ENCODE assay signal across 26 cellular contexts in the genomic region with DNA sequence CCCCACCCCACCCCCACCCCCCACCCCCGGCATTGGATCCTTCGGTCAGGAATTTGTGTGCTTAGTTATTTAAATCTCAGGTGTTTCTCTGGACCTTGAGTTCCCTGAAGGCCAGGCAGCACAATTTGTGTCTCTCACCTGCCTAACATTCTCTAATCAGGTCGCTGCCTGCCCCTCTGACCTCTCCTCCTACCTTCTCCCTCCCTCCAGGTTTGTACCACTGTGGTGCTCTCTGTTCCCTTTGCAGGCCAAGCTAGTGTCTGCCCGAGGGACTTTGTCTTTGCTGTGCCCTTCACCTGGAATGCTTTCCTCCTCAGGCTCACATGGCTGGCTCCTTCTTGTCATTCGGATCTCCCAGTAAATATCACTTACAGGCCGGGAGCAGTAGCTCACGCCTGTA.
DNase-seq lines count a peak whose midpoint lies in the region; ATAC-seq, FAIRE-seq and TF ChIP-seq lines count a peak whose summit lies in the region.
"Had no signal": no experiment of that assay in that cellular context is flagged by ENCODE, and none has a peak within 500 bp of the region (broad histone marks: within the 10 kb centered on the region; RNA-seq: fewer than 3 reads in every experiment).

No MANE protein-coding gene starts in this region.

- H3K9ac ChIP-seq in mammary epithelial cell (ENCODE audit: insufficient read depth, low read length) (no peak overlapping the region), H1 (replicated peaks in 1 of 4; ENCODE audit: extremely low read depth in 1 of 4, low read depth in 3 of 4, low read length in 3 of 4) (no peak overlapping the region)
- H3K9ac ChIP-seq: BLaER1 had no signal

- H3K56ac ChIP-seq in H1 (replicated peaks; ENCODE audit: insufficient read length, low read depth, low read length) = no peak overlapping the region

- TF ChIP-seq CTCF in MCF 10A (IDR thresholded peaks at IDR 0.05; ENCODE audit: unreplicated experiment) (no peak), mammary epithelial cell (conservative IDR thresholded peaks at IDR 0.05 in 1 of 2, IDR thresholded peaks at IDR 0.05 in 1 of 2; ENCODE audit: extremely low read depth in 1 of 2, insufficient read depth in 1 of 2, low read depth in 1 of 2, low read length in 2 of 2) (no peak), H1 (IDR thresholded peaks at IDR 0.05; ENCODE audit: control extremely low read depth in 1 of 3, insufficient read depth in 1 of 3, low read depth in 1 of 3, low read length in 3 of 3) (no peak), stomach (IDR thresholded peaks at IDR 0.05) (no peak)

- CTCF ChIA-PET in MCF 10A (lab: Yijun Ruan, JAX) = interaction anchor here (0.6 to 0.7 kb wide), 4 partner anchors 431 to 736 kb away, joined by 3 to 4 read pairs (median 3); no protein-coding TSS in a partner anchor
- CTCF ChIA-PET in mammary epithelial cell (lab: Charles Lee; ENCODE audit: low non-redundant PET) = no interaction called here
- CTCF ChIA-PET in H1 (lab: Charles Lee; ENCODE audit: partially characterized antibody) = interaction anchor here (0.6 to 2.5 kb wide), 6 partner anchors 10 to 457 kb away, joined by 3 to 7 read pairs (median 4); no protein-coding TSS in a partner anchor

- in situ Hi-C loops in mammary epithelial cell (cut with MboI; ENCODE audit: low sequenced_read_pairs in 2 of 2) = loop anchor here (5.0 to 10.0 kb wide), 2 partner anchors 458 to 461 kb away; no protein-coding TSS in a partner anchor

- H3K4me1 Mint-ChIP-seq in MCF 10A (ENCODE audit: insufficient read depth, unreplicated experiment) = no peaks in the 10 kb centered on the region

- H3K4me2 ChIP-seq in mammary epithelial cell (ENCODE audit: insufficient read depth, low read depth, low read length) (no peak overlapping the region), H1 (ENCODE audit: insufficient read depth in 1 of 2, low read depth in 2 of 2, low read length in 2 of 2) (peak overlapping the region; percentile 41 to 49)
- H3K4me2 ChIP-seq: BLaER1 had no signal

- intact Hi-C loops in MCF 10A (cut with micrococcal nuclease) (no loop called here), mammary epithelial cell (cut with micrococcal nuclease) (no loop called here), stomach (cut with DNase I; ENCODE audit: low total_unique reads) (no loop called here)

- H2BK5ac ChIP-seq in H1 (ENCODE audit: low read depth, low read length) = peak overlapping the region; percentile 77

- no peak overlapping the region for H3K14ac ChIP-seq in H1 (ENCODE audit: insufficient read length)

- H3K4me1 ChIP-seq in mammary epithelial cell (ENCODE audit: insufficient read depth, low read length) (no peaks in the 10 kb centered on the region), H1 (replicated peaks in 1 of 4; ENCODE audit: control insufficient read depth in 3 of 4, insufficient read depth in 4 of 4, low read length in 3 of 4) (peaks cover 2 to 11% (median 5%) of the 10 kb centered on the region in 4 experiments; a peak in 4 of 7 replicates), stomach (peaks cover 0 to 26% (median 1%) of the 10 kb centered on the region in 4 donors)

- no peak for DNase-seq in MCF 10A (ENCODE audit: unreplicated experiment)
- DNase-seq in mammary epithelial cell = no peak
- DNase-seq in H1 (ENCODE audit: low read depth in 1 of 2, low spot score in 2 of 2) = no peak
- DNase-seq in iPS-NIHi7 (ENCODE audit: extremely low spot score) = peak; percentile 53
- peak; percentile 48 for DNase-seq in stomach
- DNase-seq in NCI-H1105 treated with DMSO at 0.1 percent for 48 hours (lab: John Stamatoyannopoulos, UW) = no peak
- DNase-seq: ACHN; CD4-positive, alpha-beta T cell; DMS153; GDM1; GOT3; KG1; NCI-H1092 treated with DMSO at 0.1 percent for 48 hours; NCI-H146; NCI-H2029 treated with DMSO at 0.1 percent for 48 hours; NCI-H226; NCI-H510A treated with DMSO at 0.1 percent for 48 hours; NCI-H774; NK-92 treated with Interleukin-12 subunit alpha and Interleukin-12 subunit beta, amount 100 ng/mL, for 24 hours; SIG-M5 had no signal

- POLR2A ChIA-PET in MCF 10A (lab: Yijun Ruan, JAX) (no interaction called here), H1 (lab: Charles Lee; ENCODE audit: partially characterized antibody) (interaction anchor here (1.3 to 1.5 kb wide), 2 partner anchors 10 to 134 kb away, joined by 3 to 4 read pairs; partner anchors contain the start of gene SGK1)

- H3K9me3 ChIP-seq in mammary epithelial cell (replicated peaks; ENCODE audit: insufficient read depth, low read length) (no peaks in the 10 kb centered on the region), H1 (ENCODE audit: insufficient read depth in 2 of 2, low read depth in 1 of 2, low read length in 1 of 2) (no peaks in the 10 kb centered on the region), stomach (no peaks in the 10 kb centered on the region)
- H3K9me3 ChIP-seq: BLaER1 had no signal

- ATAC-seq in HG03108 (IDR thresholded peaks at IDR 0.05; ENCODE audit: unreplicated experiment) (no peak), GM18868 (IDR thresholded peaks at IDR 0.05; ENCODE audit: unreplicated experiment) (no peak)

- BruUV-seq in MCF 10A (replicated peaks; lab: Mats Ljungman, UMichigan) = no TSS peak
- BruUV-seq in mammary epithelial cell (replicated peaks; lab: Mats Ljungman, UMichigan) = no TSS peak

- TF ChIP-seq EP300 in H1 (IDR thresholded peaks at IDR 0.05; ENCODE audit: borderline replicate concordance in 1 of 2, low read depth in 2 of 2, low read length in 2 of 2) = no peak
- TF ChIP-seq EP300 in stomach (IDR thresholded peaks at IDR 0.05) = no peak

- peak overlapping the region; percentile 15; the same call in 1 of the 2 replicates for H2BK20ac ChIP-seq in H1 (ENCODE audit: low read length)

- H3K18ac ChIP-seq in H1 (ENCODE audit: extremely low read depth, low read length) = peak overlapping the region; percentile 86

- H4K8ac ChIP-seq in H1 (ENCODE audit: extremely low read depth, insufficient read depth, low read length) = no peak overlapping the region

- H2BK120ac ChIP-seq in H1 (replicated peaks; ENCODE audit: low read depth, low read length) = no peak overlapping the region

- peak overlapping the region; percentile 54 for H3K27ac Mint-ChIP-seq in MCF 10A (ENCODE audit: low read depth, unreplicated experiment)
- H3K27ac Mint-ChIP-seq: CD4-positive, alpha-beta T cell had no signal

- no peaks in the 10 kb centered on the region for H3K27me3 Mint-ChIP-seq in MCF 10A (ENCODE audit: insufficient read depth, unreplicated experiment)
- H3K27me3 Mint-ChIP-seq: CD4-positive, alpha-beta T cell had no signal

- H3K9me3 Mint-ChIP-seq in MCF 10A (ENCODE audit: unreplicated experiment) = no peaks in the 10 kb centered on the region
- H3K9me3 Mint-ChIP-seq: CD4-positive, alpha-beta T cell had no signal

- no peak overlapping the region for H2AK5ac ChIP-seq in H1 (ENCODE audit: low read depth, low read length)

- 93% methylated on average over 5 of the region's 7 CpGs for WGBS in mammary epithelial cell (ENCODE audit: low coverage, missing lambda C conversion rate)
- 56% methylated on average over 7 of the region's 7 CpGs; no CpG with 5 or more reads in 1 of the 2 experiments for WGBS in H1 (ENCODE audit: extremely low coverage in 1 of 2, insufficient coverage in 1 of 2, insufficient read length in 1 of 2, insufficient replicate concordance in 2 of 2, low coverage in 1 of 2, low lambda C conversion rate in 2 of 2, missing lambda C conversion rate in 1 of 2), 2 experiments
- 55 to 82% (median 74%) methylated on average over 6 to 7 of the region's 7 CpGs for WGBS in stomach, 5 donors

- no peak overlapping the region for H3K4me3 Mint-ChIP-seq in MCF 10A (ENCODE audit: unreplicated experiment)
- H3K4me3 Mint-ChIP-seq: CD4-positive, alpha-beta T cell had no signal

- H3K27me3 ChIP-seq in mammary epithelial cell (ENCODE audit: insufficient read depth, low read length) (no peaks in the 10 kb centered on the region), H1 (replicated peaks in 1 of 4; ENCODE audit: control insufficient read depth in 3 of 4, extremely low read depth in 1 of 4, insufficient read depth in 3 of 4, low read length in 3 of 4) (no peaks in the 10 kb centered on the region), stomach (no peaks in the 10 kb centered on the region)
- H3K27me3 ChIP-seq: BLaER1 had no signal

- TF ChIP-seq RAD21 in H1 (IDR thresholded peaks at IDR 0.05 in 1 of 2, conservative IDR thresholded peaks at IDR 0.05 in 1 of 2; ENCODE audit: low read depth in 2 of 2, low read length in 2 of 2) = no peak

- H2BK15ac ChIP-seq in H1 (ENCODE audit: low read length) = 0 out of 2 replicates have a peak overlapping the region, but pooled peaks have one; percentile 1

- H3K23me2 ChIP-seq in H1 (ENCODE audit: low read depth, low read length) = no peaks in the 10 kb centered on the region

- H2BK12ac ChIP-seq in H1 (ENCODE audit: low read depth, low read length) = peak overlapping the region; percentile 88; the same call in 1 of the 2 replicates

- no peak overlapping the region for H4K5ac ChIP-seq in H1 (ENCODE audit: insufficient read length, low read depth, low read length)

- H3K27ac ChIP-seq in mammary epithelial cell (ENCODE audit: insufficient read depth, low read depth, low read length) (no peak overlapping the region), H1 (ENCODE audit: low read depth, low read length) (no peak overlapping the region; the same call in 1 of the 2 replicates), stomach (peak overlapping the region in 2 of 5 donors; percentile 15 to 21)
- H3K27ac ChIP-seq: 22Rv1, BLaER1, RWPE1 had no signal

- no peak overlapping the region for H2AFZ ChIP-seq in mammary epithelial cell (ENCODE audit: low read depth, low read length)
- no peak overlapping the region for H2AFZ ChIP-seq in H1 (ENCODE audit: low read length)

- no peaks in the 10 kb centered on the region for H3K36me3 ChIP-seq in mammary epithelial cell (ENCODE audit: insufficient read depth, low read length)
- H3K36me3 ChIP-seq in H1 (ENCODE audit: control insufficient read depth in 2 of 4, insufficient read depth in 4 of 4, low read length in 3 of 4) = no peaks in the 10 kb centered on the region
- H3K36me3 ChIP-seq in stomach = no peaks in the 10 kb centered on the region

- dilution Hi-C loops in mammary epithelial cell (cut with HindIII; ENCODE audit: low sequenced_read_pairs) = no loop called here

- no peaks in the 10 kb centered on the region for H3K36me3 Mint-ChIP-seq in MCF 10A (ENCODE audit: insufficient read depth, unreplicated experiment)

- H3K4me3 ChIP-seq in mammary epithelial cell (replicated peaks in 1 of 3; ENCODE audit: insufficient read depth in 1 of 3, low read depth in 2 of 3, low read length in 3 of 3) (no peak overlapping the region), H1 (ENCODE audit: extremely low read depth in 1 of 4, insufficient read depth in 2 of 4, low read depth in 3 of 4, low read length in 4 of 4) (no peak overlapping the region), stomach (no peak overlapping the region)
- H3K4me3 ChIP-seq: BLaER1 had no signal

- TF ChIP-seq POLR2A in H1 (IDR thresholded peaks at IDR 0.05; ENCODE audit: control extremely low read depth in 1 of 2, low read depth in 2 of 2, low read length in 2 of 2) (no peak), stomach (IDR thresholded peaks at IDR 0.05) (no peak)

- H3K79me2 ChIP-seq in mammary epithelial cell (ENCODE audit: insufficient read depth, low read length) (no peaks in the 10 kb centered on the region), H1 (ENCODE audit: control insufficient read depth in 1 of 2, insufficient read depth in 2 of 2, low read length in 2 of 2) (no peaks in the 10 kb centered on the region)

- H3K23ac ChIP-seq in H1 (ENCODE audit: insufficient read length) = no peak overlapping the region

- no peak for FAIRE-seq in H1 (lab: Jason Lieb, UNC)
- FAIRE-seq: GM18507 had no signal

- no peak overlapping the region for H4K91ac ChIP-seq in H1 (replicated peaks; ENCODE audit: insufficient read length, low read length)

- H4K20me1 ChIP-seq in mammary epithelial cell (ENCODE audit: insufficient read depth, low read length) = no peaks in the 10 kb centered on the region
- no peaks in the 10 kb centered on the region for H4K20me1 ChIP-seq in H1 (replicated peaks in 1 of 2; ENCODE audit: control insufficient read depth in 1 of 2, insufficient read depth in 2 of 2, low read length in 2 of 2)
- H4K20me1 ChIP-seq: BLaER1 had no signal

- no peak overlapping the region for H3K4ac ChIP-seq in H1 (replicated peaks; ENCODE audit: insufficient read length, low read depth, low read length)

- H3K79me1 ChIP-seq in H1 (ENCODE audit: low read depth, low read length) = no peaks in the 10 kb centered on the region

Comparison
In these comparisons a context has a peak if more than half of its experiments do, and no peak if none do; other contexts are left out.
1. DNase-seq: peak in iPS-NIHi7 (single experiment) and stomach (single experiment); none in MCF 10A (single experiment), mammary epithelial cell (single experiment), H1 (0 of 2) and NCI-H1105 treated with DMSO at 0.1 percent for 48 hours (single experiment).